17 cellular contexts compared by ENCODE assay signal in the genomic region with DNA sequence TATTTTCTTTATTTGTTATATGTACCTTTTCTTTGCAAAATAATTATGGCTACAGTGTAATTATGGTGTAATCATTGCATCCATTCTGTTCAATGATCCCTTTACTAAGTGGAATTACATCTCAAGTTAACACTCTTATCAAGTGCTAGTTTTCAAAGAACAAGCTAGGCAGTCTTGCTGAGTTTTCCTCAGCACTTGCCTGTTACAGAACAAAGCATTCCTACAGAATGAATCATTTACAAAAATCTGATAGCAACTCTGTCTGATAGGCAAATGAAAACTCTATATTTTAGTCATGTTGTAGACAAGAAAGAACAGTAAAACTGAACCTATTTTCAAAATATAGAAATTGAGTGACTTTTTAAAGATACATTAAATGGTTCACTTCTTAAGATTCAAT.
"Had no signal": no experiment of that assay in that cellular context is flagged by ENCODE, and none has a peak within 500 bp of the region (broad histone marks: within the 10 kb centered on the region; RNA-seq: fewer than 3 reads in every experiment).

No MANE protein-coding gene starts in this region.

- H3K27ac Mint-ChIP-seq: activated B cell treated with CpG ODN at 0.5 μM for 24 hours; activated CD4-positive, alpha-beta T cell treated with anti-CD3 and anti-CD28 coated beads, Interleukin-2, amount 10 ng/mL, durations not matched to agents 7 days and 5 days; activated naive CD4-positive, alpha-beta T cell treated with anti-CD3 and anti-CD28 coated beads for 36 hours; activated T-helper 17 cell treated with anti-CD3 and anti-CD28 coated beads, Interleukin-2, amount 50 U/mL, for 72 hours; brain; memory B cell; natural killer cell treated with Interleukin-12 subunit alpha and Interleukin-12 subunit beta and Interleukin-15 and Interleukin-18, amount 100 ng/mL, for 72 hours; stimulated activated naive CD8-positive, alpha-beta T cell treated with anti-CD3 and anti-CD28 coated beads, Interleukin-15, Interleukin-2, amounts not matched to agents 100 ng/mL and 50 ng/mL, for 24 hours had no signal

- DNase-seq: activated B cell treated with CpG ODN at 0.5 μM for 24 hours; activated CD4-positive, alpha-beta T cell treated with anti-CD3 and anti-CD28 coated beads, Interleukin-2, amount 10 ng/mL, durations not matched to agents 7 days and 5 days; activated CD8-positive, alpha-beta memory T cell treated with anti-CD3 and anti-CD28 coated beads for 24 hours; activated naive CD4-positive, alpha-beta T cell treated with anti-CD3 and anti-CD28 coated beads for 36 hours; glutamatergic neuron; islet precursor cell; left ventricle myocardium inferior; psoas muscle; stimulated activated CD4-positive, alpha-beta T cell treated with anti-CD3 and anti-CD28 coated beads, Interleukin-15, amount 100 ng/mL, for 24 hours; stimulated activated CD4-positive, alpha-beta T cell treated with anti-CD3 and anti-CD28 coated beads, Interleukin-4, amount 100 ng/mL, for 24 hours; T-helper 2 cell; testis had no signal

- H3K4me1 ChIP-seq: left ventricle myocardium inferior, psoas muscle, testis had no signal

- H3K27me3 ChIP-seq: testis had no signal

- H3K9me3 Mint-ChIP-seq: activated B cell treated with CpG ODN at 0.5 μM for 24 hours; activated CD4-positive, alpha-beta T cell treated with anti-CD3 and anti-CD28 coated beads, Interleukin-2, amount 10 ng/mL, durations not matched to agents 7 days and 5 days; activated naive CD4-positive, alpha-beta T cell treated with anti-CD3 and anti-CD28 coated beads for 36 hours; activated T-helper 17 cell treated with anti-CD3 and anti-CD28 coated beads, Interleukin-2, amount 50 U/mL, for 72 hours; memory B cell; stimulated activated naive CD8-positive, alpha-beta T cell treated with anti-CD3 and anti-CD28 coated beads, Interleukin-15, Interleukin-2, amounts not matched to agents 100 ng/mL and 50 ng/mL, for 24 hours had no signal

- H3K4me1 Mint-ChIP-seq: activated B cell treated with CpG ODN at 0.5 μM for 24 hours; activated CD4-positive, alpha-beta T cell treated with anti-CD3 and anti-CD28 coated beads, Interleukin-2, amount 10 ng/mL, durations not matched to agents 7 days and 5 days; activated T-helper 17 cell treated with anti-CD3 and anti-CD28 coated beads, Interleukin-2, amount 50 U/mL, for 72 hours; memory B cell had no signal

- H3K4me3 ChIP-seq: left ventricle myocardium inferior, psoas muscle, testis had no signal

- H3K27ac ChIP-seq: left ventricle myocardium inferior, psoas muscle, testis had no signal

- H3K36me3 ChIP-seq: left ventricle myocardium inferior had no signal

- H3K36me3 Mint-ChIP-seq: brain; memory B cell; natural killer cell treated with Interleukin-12 subunit alpha and Interleukin-12 subunit beta and Interleukin-15 and Interleukin-18, amount 100 ng/mL, for 72 hours had no signal

- H3K4me3 Mint-ChIP-seq: activated B cell treated with CpG ODN at 0.5 μM for 24 hours; activated CD4-positive, alpha-beta T cell treated with anti-CD3 and anti-CD28 coated beads, Interleukin-2, amount 10 ng/mL, durations not matched to agents 7 days and 5 days; activated naive CD4-positive, alpha-beta T cell treated with anti-CD3 and anti-CD28 coated beads for 36 hours; activated T-helper 17 cell treated with anti-CD3 and anti-CD28 coated beads, Interleukin-2, amount 50 U/mL, for 72 hours; brain; memory B cell; natural killer cell treated with Interleukin-12 subunit alpha and Interleukin-12 subunit beta and Interleukin-15 and Interleukin-18, amount 100 ng/mL, for 72 hours; stimulated activated naive CD8-positive, alpha-beta T cell treated with anti-CD3 and anti-CD28 coated beads, Interleukin-15, Interleukin-2, amounts not matched to agents 100 ng/mL and 50 ng/mL, for 24 hours had no signal

- H3K9me3 ChIP-seq: left ventricle myocardium inferior, psoas muscle, testis had no signal

- H3K27me3 Mint-ChIP-seq: activated B cell treated with CpG ODN at 0.5 μM for 24 hours; memory B cell; natural killer cell treated with Interleukin-12 subunit alpha and Interleukin-12 subunit beta and Interleukin-15 and Interleukin-18, amount 100 ng/mL, for 72 hours had no signal

- ATAC-seq: activated T-helper 17 cell treated with anti-CD3 and anti-CD28 coated beads, Interleukin-2, amount 50 U/mL, for 72 hours; natural killer cell treated with Interleukin-12 subunit alpha and Interleukin-12 subunit beta and Interleukin-15 and Interleukin-18, amount 100 ng/mL, for 72 hours; psoas muscle had no signal
